ENCODE assay signal across 10 cellular contexts in the genomic region with DNA sequence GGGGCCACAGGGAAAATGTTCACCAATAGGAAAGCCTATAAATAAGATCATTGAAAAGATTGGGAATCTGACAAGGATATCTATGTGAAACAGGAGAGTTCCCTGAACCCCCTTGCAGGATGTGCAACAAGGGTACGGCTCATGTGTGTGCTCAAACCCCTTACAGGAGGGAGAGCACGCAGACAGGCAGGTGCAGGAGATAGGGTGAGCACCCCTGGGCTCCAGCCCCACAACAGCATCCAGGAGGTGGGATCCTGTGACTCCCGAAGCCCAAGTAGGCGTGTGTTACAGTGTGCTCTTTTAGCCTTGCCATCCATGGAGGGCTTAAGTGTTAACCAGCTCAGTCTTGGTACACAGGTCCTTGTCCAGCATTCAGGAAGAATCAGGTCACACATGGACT.
"Had no signal": no experiment of that assay in that cellular context is flagged by ENCODE, and none has a peak within 500 bp of the region (broad histone marks: within the 10 kb centered on the region; RNA-seq: fewer than 3 reads in every experiment).

No MANE protein-coding gene starts in this region.

- H3K27ac Mint-ChIP-seq: GM23338, H9, HFFc6 had no signal

- H3K27ac ChIP-seq: KMS-11 had no signal

- ATAC-seq: GM23338 had no signal

- H3K36me3 Mint-ChIP-seq: IgD-negative memory B cell had no signal

- H3K4me3 Mint-ChIP-seq: GM23338, H9, HFFc6, IgD-negative memory B cell had no signal

- H3K9ac ChIP-seq: KMS-11 had no signal

- FAIRE-seq: H1, H54, HepG2 had no signal

- H3K4me3 ChIP-seq: GM23338 had no signal

- H3K4me2 ChIP-seq: GM23338, KMS-11 had no signal

- H3K9me3 Mint-ChIP-seq: GM23338, H9, HFFc6 had no signal

- DNase-seq: H9, HCEC 1CT, HFFc6, KBM-7 had no signal

- H2AFZ ChIP-seq: GM23338 had no signal
